In genomic region chr15:91634163-91634562, GRCh38 we compare ENCODE assay signal across 16 cellular contexts.
DNase-seq lines count a peak whose midpoint lies in the region; ATAC-seq and TF ChIP-seq lines count a peak whose summit lies in the region.
"Had no signal": no experiment of that assay in that cellular context is flagged by ENCODE, and none has a peak within 500 bp of the region (broad histone marks: within the 10 kb centered on the region; RNA-seq: fewer than 3 reads in every experiment).

No MANE protein-coding gene starts in this region.

- H3K27ac ChIP-seq in esophagus muscularis mucosa (replicated peaks in 1 of 4), result no peak overlapping the region
- no peak overlapping the region for H3K27ac ChIP-seq in liver (ENCODE audit: low read depth in 1 of 2, low read length in 2 of 2)
- no peak overlapping the region for H3K27ac ChIP-seq in vagina
- H3K27ac ChIP-seq in adrenal gland, result no peak overlapping the region
- H3K27ac ChIP-seq: BLaER1 treated with 17β-estradiol and CSF1 and Interleukin-3, amounts not matched to agents 10 nM and 100 nM; GM23248 had no signal

- TF ChIP-seq CTCF in esophagus muscularis mucosa (IDR thresholded peaks at IDR 0.05) (no peak), liver (IDR thresholded peaks at IDR 0.05; ENCODE audit: low read depth, low read length, missing input control) (no peak), vagina (IDR thresholded peaks at IDR 0.05) (no peak), adrenal gland (IDR thresholded peaks at IDR 0.05) (no peak)

- H3K4me1 ChIP-seq in esophagus muscularis mucosa (no peaks in the 10 kb centered on the region), liver (ENCODE audit: control insufficient read depth in 4 of 4, insufficient read depth in 4 of 4, low read length in 3 of 4) (peaks cover 0 to 3% (median 0%) of the 10 kb centered on the region in 4 donors), vagina (no peaks in the 10 kb centered on the region), adrenal gland (replicated peaks in 1 of 2) (no peaks in the 10 kb centered on the region)
- H3K4me1 ChIP-seq: BLaER1 treated with 17β-estradiol and CSF1 and Interleukin-3, amounts not matched to agents 10 nM and 100 nM had no signal

- H3K27me3 ChIP-seq in esophagus muscularis mucosa, result no peaks in the 10 kb centered on the region
- no peaks in the 10 kb centered on the region for H3K27me3 ChIP-seq in liver (ENCODE audit: control insufficient read depth in 4 of 4, insufficient read depth in 4 of 4, low read length in 3 of 4)
- H3K27me3 ChIP-seq in vagina, result no peaks in the 10 kb centered on the region
- no peaks in the 10 kb centered on the region for H3K27me3 ChIP-seq in adrenal gland
- H3K27me3 ChIP-seq: BLaER1 treated with 17β-estradiol and CSF1 and Interleukin-3, amounts not matched to agents 10 nM and 100 nM had no signal

- DNase-seq in DMS53 (lab: John Stamatoyannopoulos, UW), result peak; percentile 85
- DNase-seq in esophagus muscularis mucosa (ENCODE audit: extremely low spot score), result peak; percentile 26
- no peak for DNase-seq in stimulated activated effector memory CD8-positive, alpha-beta T cell treated with anti-CD3 and anti-CD28 coated beads, Interleukin-12 subunit alpha, Interleukin-12 subunit beta, amount 100 ng/mL, for 72 hours (ENCODE audit: low spot score in 2 of 2)
- no peak for DNase-seq in vagina (ENCODE audit: extremely low spot score in 2 of 2)
- no peak for DNase-seq in NCI-H2196 (lab: John Stamatoyannopoulos, UW; ENCODE audit: unreplicated experiment)
- no peak for DNase-seq in adrenal gland
- DNase-seq: ACHN; Calu3; CD4-positive, CD25-positive, alpha-beta regulatory T cell; DMS 273 treated with DMSO at 0.1 percent for 48 hours; DMS79 treated with DMSO at 0.1 percent for 48 hours; GDM1; GM23248; H7 had no signal

- H3K36me3 ChIP-seq in esophagus muscularis mucosa (no peaks in the 10 kb centered on the region), liver (ENCODE audit: control insufficient read depth in 4 of 4, insufficient read depth in 3 of 4, low read depth in 1 of 4, low read length in 3 of 4) (no peaks in the 10 kb centered on the region), vagina (no peaks in the 10 kb centered on the region), adrenal gland (replicated peaks in 1 of 2) (no peaks in the 10 kb centered on the region)
- H3K36me3 ChIP-seq: BLaER1 treated with 17β-estradiol and CSF1 and Interleukin-3, amounts not matched to agents 10 nM and 100 nM had no signal

- TF ChIP-seq POLR2A in esophagus muscularis mucosa (IDR thresholded peaks at IDR 0.05; ENCODE audit: low read depth) (no peak), vagina (IDR thresholded peaks at IDR 0.05) (no peak), adrenal gland (IDR thresholded peaks at IDR 0.05) (no peak)

- no peaks in the 10 kb centered on the region for H3K4me1 Mint-ChIP-seq in stimulated activated effector memory CD8-positive, alpha-beta T cell treated with anti-CD3 and anti-CD28 coated beads, Interleukin-12 subunit alpha, Interleukin-12 subunit beta, amount 100 ng/mL, for 72 hours
- H3K4me1 Mint-ChIP-seq: CD4-positive, CD25-positive, alpha-beta regulatory T cell had no signal

- no peaks in the 10 kb centered on the region for H3K36me3 Mint-ChIP-seq in stimulated activated effector memory CD8-positive, alpha-beta T cell treated with anti-CD3 and anti-CD28 coated beads, Interleukin-12 subunit alpha, Interleukin-12 subunit beta, amount 100 ng/mL, for 72 hours
- H3K36me3 Mint-ChIP-seq: CD4-positive, CD25-positive, alpha-beta regulatory T cell had no signal

- H3K4me3 ChIP-seq in esophagus muscularis mucosa (no peak overlapping the region), liver (ENCODE audit: low read depth in 1 of 3, low read length in 3 of 3) (no peak overlapping the region), vagina (no peak overlapping the region), adrenal gland (no peak overlapping the region)
- H3K4me3 ChIP-seq: BLaER1 treated with 17β-estradiol and CSF1 and Interleukin-3, amounts not matched to agents 10 nM and 100 nM; GM23248 had no signal

- peaks cover 3% of the 10 kb centered on the region for H3K9me3 Mint-ChIP-seq in stimulated activated effector memory CD8-positive, alpha-beta T cell treated with anti-CD3 and anti-CD28 coated beads, Interleukin-12 subunit alpha, Interleukin-12 subunit beta, amount 100 ng/mL, for 72 hours

- WGBS in esophagus muscularis mucosa, result 100% methylated on average over 3 of the region's 3 CpGs
- 44% methylated on average over 3 of the region's 3 CpGs for WGBS in liver
- 73 to 96% (median 91%) methylated on average over 3 of the region's 3 CpGs for WGBS in adrenal gland, 4 donors

- intact Hi-C loops in esophagus muscularis mucosa (cut with DNase I), result no loop called here
- intact Hi-C loops in vagina (cut with DNase I), result no loop called here
- intact Hi-C loops in adrenal gland (cut with DNase I), result no loop called here

- H3K9me3 ChIP-seq in esophagus muscularis mucosa, result no peaks in the 10 kb centered on the region
- no peaks in the 10 kb centered on the region for H3K9me3 ChIP-seq in liver (ENCODE audit: control insufficient read depth in 4 of 4, low read length in 3 of 4)
- no peaks in the 10 kb centered on the region for H3K9me3 ChIP-seq in vagina
- no peaks in the 10 kb centered on the region for H3K9me3 ChIP-seq in adrenal gland (replicated peaks in 1 of 3)

- ATAC-seq in stimulated activated effector memory CD8-positive, alpha-beta T cell treated with anti-CD3 and anti-CD28 coated beads, Interleukin-12 subunit alpha, Interleukin-12 subunit beta, amount 100 ng/mL, for 72 hours, result peak; percentile 8

- no peak for TF ChIP-seq EP300 in esophagus muscularis mucosa (IDR thresholded peaks at IDR 0.05)

- no peak for TF ChIP-seq RAD21 in liver (IDR thresholded peaks at IDR 0.05)

- H3K4me3 Mint-ChIP-seq in stimulated activated effector memory CD8-positive, alpha-beta T cell treated with anti-CD3 and anti-CD28 coated beads, Interleukin-12 subunit alpha, Interleukin-12 subunit beta, amount 100 ng/mL, for 72 hours, result no peak overlapping the region
- H3K4me3 Mint-ChIP-seq: CD4-positive, CD25-positive, alpha-beta regulatory T cell had no signal

- H3K9ac ChIP-seq in liver (ENCODE audit: low read depth in 1 of 2, low read length in 2 of 2), result no peak overlapping the region
- H3K9ac ChIP-seq: BLaER1 treated with 17β-estradiol and CSF1 and Interleukin-3, amounts not matched to agents 10 nM and 100 nM; GM23248 had no signal

- H3K27ac Mint-ChIP-seq in stimulated activated effector memory CD8-positive, alpha-beta T cell treated with anti-CD3 and anti-CD28 coated beads, Interleukin-12 subunit alpha, Interleukin-12 subunit beta, amount 100 ng/mL, for 72 hours, result no peak overlapping the region
- H3K27ac Mint-ChIP-seq: CD4-positive, CD25-positive, alpha-beta regulatory T cell had no signal

TF ChIP-seq in liver, 16 proteins besides CTCF, POLR2A, EP300 and RAD21:
- TF ChIP-seq SP1 (IDR thresholded peaks at IDR 0.05) (no peak), HNF4A (conservative IDR thresholded peaks at IDR 0.05) (no peak), FOXA2 (IDR thresholded peaks at IDR 0.05) (peak; percentile 18)

Comparison
In these comparisons a context has a peak if more than half of its experiments do, and no peak if none do; other contexts are left out.
1. DNase-seq: peak in DMS53 (single experiment) and esophagus muscularis mucosa (single experiment); none in stimulated activated effector memory CD8-positive, alpha-beta T cell treated with anti-CD3 and anti-CD28 coated beads, Interleukin-12 subunit alpha, Interleukin-12 subunit beta, amount 100 ng/mL, for 72 hours (0 of 2), vagina (0 of 2), NCI-H2196 (single experiment) and adrenal gland (0 of 7).